ENCODE assay signal across 8 cellular contexts in the genomic region with DNA sequence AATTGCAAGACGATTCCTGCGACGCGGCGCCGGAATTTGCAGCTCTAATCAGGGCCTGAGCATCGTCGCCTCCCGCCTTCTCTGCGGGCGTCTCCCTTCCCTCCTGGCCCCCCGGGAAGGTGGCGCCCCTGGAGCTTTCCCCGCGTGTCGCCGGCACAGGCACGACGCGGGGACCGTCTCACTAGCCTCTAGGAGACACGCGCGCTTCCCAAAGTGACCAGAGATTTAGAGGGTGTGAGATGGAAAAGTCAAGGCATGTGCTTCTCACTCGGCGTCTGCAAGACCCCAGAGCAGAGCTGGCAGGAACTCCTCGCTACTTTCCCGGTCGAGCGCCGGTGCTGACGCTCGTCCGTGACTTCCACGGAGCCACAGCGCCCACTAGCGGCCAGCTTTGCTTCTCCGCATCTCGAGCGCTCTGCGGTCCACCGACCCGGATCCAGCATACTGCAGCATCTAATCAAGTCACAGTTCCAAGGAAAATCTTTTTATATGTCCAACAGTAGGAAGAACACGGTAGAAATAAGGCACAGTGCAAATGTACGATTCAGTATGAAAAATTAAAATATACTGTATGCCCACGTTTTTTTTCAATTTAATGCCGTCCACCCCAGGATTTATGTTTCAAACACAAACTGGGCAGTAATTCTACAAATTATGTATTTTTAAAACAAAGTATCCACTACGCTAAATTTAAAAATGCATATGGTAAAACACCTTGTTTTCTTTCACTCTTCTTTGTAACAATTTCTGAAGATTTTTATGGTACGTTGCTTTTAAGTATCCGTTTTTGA. TPM values are rescaled to one million over a fixed set of nuclear protein-coding genes. Genes with fewer than 3 reads are reported as not detected.
DNase-seq lines count a peak whose midpoint lies in the region; ATAC-seq and TF ChIP-seq lines count a peak whose summit lies in the region.

No MANE protein-coding gene starts in this region.

- ATAC-seq in GM21515 (IDR thresholded peaks at IDR 0.05; ENCODE audit: unreplicated experiment) = peak; percentile 45
- peak; percentile 33 for ATAC-seq in activated T-helper 17 cell treated with anti-CD3 and anti-CD28 coated beads, Interleukin-2, amount 50 U/mL, for 72 hours (replicated peaks)
- ATAC-seq in natural killer cell treated with Interleukin-12 subunit alpha and Interleukin-12 subunit beta and Interleukin-15 and Interleukin-18, amount 100 ng/mL, for 72 hours = peak; percentile 54

- H3K4me3 Mint-ChIP-seq in IgD-negative memory B cell = peak overlapping the region; percentile 92 to 96 (median 95)
- H3K4me3 Mint-ChIP-seq in activated T-helper 17 cell treated with anti-CD3 and anti-CD28 coated beads, Interleukin-2, amount 50 U/mL, for 72 hours = peak overlapping the region; percentile 84
- peak overlapping the region; percentile 93 for H3K4me3 Mint-ChIP-seq in natural killer cell treated with Interleukin-12 subunit alpha and Interleukin-12 subunit beta and Interleukin-15 and Interleukin-18, amount 100 ng/mL, for 72 hours

- H3K36me3 Mint-ChIP-seq in IgD-negative memory B cell = no peaks in the 10 kb centered on the region
- H3K36me3 Mint-ChIP-seq in activated T-helper 17 cell treated with anti-CD3 and anti-CD28 coated beads, Interleukin-2, amount 50 U/mL, for 72 hours (ENCODE audit: low read depth) = peaks cover 5% of the 10 kb centered on the region
- H3K36me3 Mint-ChIP-seq in natural killer cell treated with Interleukin-12 subunit alpha and Interleukin-12 subunit beta and Interleukin-15 and Interleukin-18, amount 100 ng/mL, for 72 hours = peaks cover 5% of the 10 kb centered on the region

- H3K9me3 Mint-ChIP-seq in IgD-negative memory B cell = no peaks in the 10 kb centered on the region
- H3K9me3 Mint-ChIP-seq in activated T-helper 17 cell treated with anti-CD3 and anti-CD28 coated beads, Interleukin-2, amount 50 U/mL, for 72 hours = no peaks in the 10 kb centered on the region
- H3K9me3 Mint-ChIP-seq in natural killer cell treated with Interleukin-12 subunit alpha and Interleukin-12 subunit beta and Interleukin-15 and Interleukin-18, amount 100 ng/mL, for 72 hours = no peaks in the 10 kb centered on the region

- H3K4me3 ChIP-seq in fibroblast of mammary gland (ENCODE audit: control insufficient read depth, low read depth, low read length) = peak overlapping the region; percentile 58

- DNase-seq in DMS 273 treated with DMSO at 0.1 percent for 48 hours (lab: John Stamatoyannopoulos, UW) (peak; percentile 50), RKO (ENCODE audit: low spot score) (peak; percentile 87), fibroblast of mammary gland (ENCODE audit: low read depth) (peak; percentile 83)
- DNase-seq in natural killer cell treated with Interleukin-12 subunit alpha and Interleukin-12 subunit beta and Interleukin-15 and Interleukin-18, amount 100 ng/mL, for 72 hours (ENCODE audit: low spot score) = peak; percentile 85
- peak; percentile 84 for DNase-seq in stimulated activated naive CD4-positive, alpha-beta T cell treated with Interleukin-2 at 50 U/mL for 16 hours (lab: John Stamatoyannopoulos, UW)

- peaks cover 10 to 25% (median 14%) of the 10 kb centered on the region in 3 donors for H3K4me1 Mint-ChIP-seq in IgD-negative memory B cell
- H3K4me1 Mint-ChIP-seq in activated T-helper 17 cell treated with anti-CD3 and anti-CD28 coated beads, Interleukin-2, amount 50 U/mL, for 72 hours = peaks cover 5% of the 10 kb centered on the region
- peaks cover 16 to 20% of the 10 kb centered on the region in 2 donors for H3K4me1 Mint-ChIP-seq in natural killer cell treated with Interleukin-12 subunit alpha and Interleukin-12 subunit beta and Interleukin-15 and Interleukin-18, amount 100 ng/mL, for 72 hours (ENCODE audit: low read depth in 2 of 2)

- peaks cover 23% of the 10 kb centered on the region for H3K27me3 Mint-ChIP-seq in IgD-negative memory B cell
- H3K27me3 Mint-ChIP-seq in activated T-helper 17 cell treated with anti-CD3 and anti-CD28 coated beads, Interleukin-2, amount 50 U/mL, for 72 hours = peaks cover 16% of the 10 kb centered on the region
- peaks cover 16 to 26% of the 10 kb centered on the region in 2 donors for H3K27me3 Mint-ChIP-seq in natural killer cell treated with Interleukin-12 subunit alpha and Interleukin-12 subunit beta and Interleukin-15 and Interleukin-18, amount 100 ng/mL, for 72 hours

- peak; percentile 92 for TF ChIP-seq CTCF in fibroblast of mammary gland (conservative IDR thresholded peaks at IDR 0.05; ENCODE audit: control insufficient read depth, insufficient read depth, low read depth, low read length)

- H3K27ac Mint-ChIP-seq in IgD-negative memory B cell = peak overlapping the region; percentile 86 to 96 (median 90)
- H3K27ac Mint-ChIP-seq in activated T-helper 17 cell treated with anti-CD3 and anti-CD28 coated beads, Interleukin-2, amount 50 U/mL, for 72 hours = peak overlapping the region; percentile 24
- H3K27ac Mint-ChIP-seq in natural killer cell treated with Interleukin-12 subunit alpha and Interleukin-12 subunit beta and Interleukin-15 and Interleukin-18, amount 100 ng/mL, for 72 hours = peak overlapping the region; percentile 64 to 90

RNA-seq across cellular contexts. Expression of a gene that starts 1.0 kb away (rescaled TPM):
- polyA plus RNA-seq in IgD-negative memory B cell = 0.10 TPM
- under 1 TPM in 1 of 2 donors, not detected in 1; 0.08 TPM for total RNA-seq in activated T-helper 17 cell treated with anti-CD3 and anti-CD28 coated beads, Interleukin-2, amount 50 U/mL, for 72 hours
- under 1 TPM; 0.26 to 0.28 TPM for total RNA-seq in natural killer cell treated with Interleukin-12 subunit alpha and Interleukin-12 subunit beta and Interleukin-15 and Interleukin-18, amount 100 ng/mL, for 72 hours

RNA-seq across cellular contexts. Expression of a gene that starts 31.5 kb away (rescaled TPM):
- 59.1 TPM for polyA plus RNA-seq in IgD-negative memory B cell
- 10 to 100 TPM; 66.7 to 74.2 TPM for total RNA-seq in activated T-helper 17 cell treated with anti-CD3 and anti-CD28 coated beads, Interleukin-2, amount 50 U/mL, for 72 hours
- 10 to 100 TPM; 60.7 to 89.1 TPM for total RNA-seq in natural killer cell treated with Interleukin-12 subunit alpha and Interleukin-12 subunit beta and Interleukin-15 and Interleukin-18, amount 100 ng/mL, for 72 hours

Comparison
In these comparisons a context has a peak if more than half of its experiments do, and no peak if none do; other contexts are left out.
1. Peak in every context shown above with its lines: DNase-seq, ATAC-seq and H3K4me3 ChIP-seq.
2. H3K27ac Mint-ChIP-seq: peak in every context shown above with its lines; median percentile 90 in IgD-negative memory B cell; 77 in natural killer cell treated with Interleukin-12 subunit alpha and Interleukin-12 subunit beta and Interleukin-15 and Interleukin-18, amount 100 ng/mL, for 72 hours; 24 in activated T-helper 17 cell treated with anti-CD3 and anti-CD28 coated beads, Interleukin-2, amount 50 U/mL, for 72 hours.